In the genomic region with DNA sequence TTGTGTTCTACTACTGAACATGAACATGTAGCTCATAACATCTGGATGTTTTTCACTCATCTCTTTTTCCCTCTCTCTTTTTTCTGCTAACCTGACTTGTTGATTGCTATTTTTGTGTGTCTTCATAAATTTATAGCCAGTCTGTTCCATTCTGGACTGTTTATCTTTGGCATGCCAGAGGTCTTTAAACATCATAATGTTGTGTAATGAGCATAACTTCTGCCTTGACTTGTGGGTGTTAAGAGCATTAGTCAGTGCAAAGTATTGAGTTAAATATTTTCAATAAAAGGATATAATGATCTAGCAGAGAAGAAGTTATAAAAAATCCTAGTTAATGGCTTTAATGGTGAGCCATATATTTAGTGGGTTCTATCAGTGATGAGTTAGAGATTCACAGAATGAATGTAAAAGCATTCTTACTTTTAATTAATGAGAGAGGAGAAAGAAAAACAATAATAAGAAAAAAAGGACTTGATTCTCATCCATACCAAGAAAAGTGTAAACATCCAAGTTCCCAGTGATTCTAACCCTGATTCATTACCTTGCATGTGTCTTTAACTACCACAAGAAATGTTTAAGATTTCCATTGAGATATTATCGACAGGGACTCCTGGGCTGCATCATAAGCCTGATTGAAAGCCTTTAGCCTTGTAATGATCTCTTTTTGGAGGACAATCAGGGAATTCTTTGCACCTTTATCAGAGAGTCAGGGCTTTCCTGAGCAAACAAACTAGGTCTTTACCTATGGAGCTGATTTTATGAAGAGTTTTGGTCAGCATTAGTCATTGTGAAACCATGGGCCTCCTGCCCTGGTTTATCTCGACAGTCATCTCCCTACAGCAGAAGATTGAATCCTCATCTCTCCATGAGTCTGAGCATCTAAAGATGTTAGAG, we compare ENCODE assay signal across 8 cellular contexts.
DNase-seq lines count a peak whose midpoint lies in the region; ATAC-seq and TF ChIP-seq lines count a peak whose summit lies in the region.
"Had no signal": no experiment of that assay in that cellular context is flagged by ENCODE, and none has a peak within 500 bp of the region (broad histone marks: within the 10 kb centered on the region; RNA-seq: fewer than 3 reads in every experiment).

No MANE protein-coding gene starts in this region.

- peaks cover 0 to 59% (median 41%) of the 10 kb centered on the region in 5 donors for H3K4me1 ChIP-seq in subcutaneous abdominal adipose tissue (ENCODE audit: control insufficient read depth in 5 of 5, insufficient read depth in 5 of 5, low read length in 5 of 5)

- no peaks in the 10 kb centered on the region for H3K36me3 ChIP-seq in subcutaneous abdominal adipose tissue (ENCODE audit: control insufficient read depth in 5 of 5, insufficient read depth in 5 of 5, low read length in 5 of 5)

- TF ChIP-seq CTCF in epithelial cell of esophagus (IDR thresholded peaks at IDR 0.05; ENCODE audit: insufficient read depth, low read depth, low read length, missing control alignments) = no peak

- H3K9me3 ChIP-seq in subcutaneous abdominal adipose tissue (ENCODE audit: control insufficient read depth in 5 of 5, low read length in 5 of 5) = no peaks in the 10 kb centered on the region

- H3K9ac ChIP-seq in subcutaneous abdominal adipose tissue (ENCODE audit: low read length in 5 of 5) = no peak overlapping the region

- peak overlapping the region; percentile 2 for H3K27ac ChIP-seq in subcutaneous abdominal adipose tissue (ENCODE audit: low read depth, low read length)

- no peaks in the 10 kb centered on the region for H3K27me3 ChIP-seq in subcutaneous abdominal adipose tissue (ENCODE audit: control insufficient read depth in 5 of 5, insufficient read depth in 4 of 5, low read length in 5 of 5)

- peak; percentile 50 for ATAC-seq in GM19324 (IDR thresholded peaks at IDR 0.05; ENCODE audit: low FRiP score, unreplicated experiment)
- peak; percentile 83 for ATAC-seq in HG03565 (IDR thresholded peaks at IDR 0.05; ENCODE audit: unreplicated experiment)
- ATAC-seq in HG03460 (IDR thresholded peaks at IDR 0.05; ENCODE audit: unreplicated experiment) = no peak

- H3K4me3 ChIP-seq in epithelial cell of esophagus (ENCODE audit: low read length) = no peak overlapping the region
- no peak overlapping the region for H3K4me3 ChIP-seq in subcutaneous abdominal adipose tissue (ENCODE audit: low read depth in 1 of 5, low read length in 5 of 5)

- DNase-seq in epithelial cell of esophagus (ENCODE audit: low read depth) (peak; percentile 71), amniotic stem cell (lab: John Stamatoyannopoulos, UW) (no peak), globus pallidus (ENCODE audit: low spot score) (no peak)
- DNase-seq: NCI-H510A had no signal
